ENCODE assay signal across 8 cellular contexts in genomic region chr1:235073331-235073967, GRCh38. TPM values are rescaled to one million over a fixed set of nuclear protein-coding genes. Genes with fewer than 3 reads are reported as not detected.
DNase-seq lines count a peak whose midpoint lies in the region; ATAC-seq, FAIRE-seq and TF ChIP-seq lines count a peak whose summit lies in the region.
"Had no signal": no experiment of that assay in that cellular context is flagged by ENCODE, and none has a peak within 500 bp of the region (broad histone marks: within the 10 kb centered on the region; RNA-seq: fewer than 3 reads in every experiment).

No MANE protein-coding gene starts in this region.

- H3K27me3 ChIP-seq in bronchial epithelial cell (ENCODE audit: control insufficient read depth, insufficient read depth, low read length) (no peaks in the 10 kb centered on the region), lung (ENCODE audit: control insufficient read depth, insufficient read depth) (no peaks in the 10 kb centered on the region), transverse colon (no peaks in the 10 kb centered on the region)

- ATAC-seq in lung (ENCODE audit: insufficient read depth, low FRiP score) = peak; percentile 59
- no peak for ATAC-seq in GM18907 (IDR thresholded peaks at IDR 0.05; ENCODE audit: unreplicated experiment)
- ATAC-seq in GM21360 (IDR thresholded peaks at IDR 0.05; ENCODE audit: unreplicated experiment) = no peak

- FAIRE-seq in bronchial epithelial cell (lab: Jason Lieb, UNC) = no peak
- FAIRE-seq: GM12892 had no signal

- no peak overlapping the region for H3K4me3 ChIP-seq in bronchial epithelial cell (ENCODE audit: low read depth, low read length)
- H3K4me3 ChIP-seq in lung = no peak overlapping the region
- H3K4me3 ChIP-seq in transverse colon = no peak overlapping the region

- no peak for TF ChIP-seq EP300 in transverse colon (IDR thresholded peaks at IDR 0.05; ENCODE audit: low read depth)

- in situ Hi-C loops in transverse colon (cut with MboI; ENCODE audit: low pct_ligation_motif_present in 1 of 4, low pct_unique_long_range_greater_than_20kb in 1 of 4, low sequenced_read_pairs in 3 of 4) = loop anchor here in 2 of 4 donors (10.0 to 25.0 kb wide), 2 partner anchors 99 to 361 kb away; no protein-coding TSS in a partner anchor

- H3K27ac ChIP-seq in lung (ENCODE audit: low read depth in 1 of 2, low read length in 1 of 2) (peak overlapping the region; percentile 96 to 99), transverse colon (peak overlapping the region; percentile 86 to 91 (median 90))

- intact Hi-C loops in transverse colon (cut with DNase I; ENCODE audit: low total_unique reads) = no loop called here

- no peaks in the 10 kb centered on the region for H3K36me3 ChIP-seq in bronchial epithelial cell (ENCODE audit: control insufficient read depth, insufficient read depth, low read length)
- H3K36me3 ChIP-seq in lung (ENCODE audit: control insufficient read depth in 2 of 2, insufficient read depth in 2 of 2, low read length in 2 of 2) = no peaks in the 10 kb centered on the region
- H3K36me3 ChIP-seq in transverse colon = no peaks in the 10 kb centered on the region

- no peaks in the 10 kb centered on the region for H3K9me3 ChIP-seq in lung (ENCODE audit: control insufficient read depth in 2 of 2, insufficient read depth in 1 of 2, low read length in 1 of 2)
- no peaks in the 10 kb centered on the region for H3K9me3 ChIP-seq in transverse colon

- TF ChIP-seq POLR2A in transverse colon (IDR thresholded peaks at IDR 0.05) = peak; percentile 22

- WGBS in lung, 2 donors = 31 to 43% methylated on average over 20 of the region's 20 CpGs
- WGBS in transverse colon (ENCODE audit: low coverage in 1 of 2), 2 donors = 68% methylated on average over 20 of the region's 20 CpGs; no CpG with 5 or more reads in 1 of the 2 donors

- DNase-seq in NCI-H460 (ENCODE audit: extremely low read depth, low read depth) (peak; percentile 87), bronchial epithelial cell (ENCODE audit: low read depth) (peak; percentile 97), lung (ENCODE audit: low spot score) (peak; percentile 92), transverse colon (peak; percentile 88), NCI-H748 (lab: John Stamatoyannopoulos, UW; ENCODE audit: unreplicated experiment) (no peak)

- H3K4me1 ChIP-seq in lung (ENCODE audit: control insufficient read depth in 2 of 2, insufficient read depth in 2 of 2, low read length in 2 of 2) (peaks cover 13 to 50% of the 10 kb centered on the region in 2 donors), transverse colon (peaks cover 33 to 62% (median 37%) of the 10 kb centered on the region in 4 donors)

- TF ChIP-seq CTCF in bronchial epithelial cell (IDR thresholded peaks at IDR 0.05; ENCODE audit: insufficient read depth, low read length, severe bottlenecking) = no peak
- no peak for TF ChIP-seq CTCF in lung (IDR thresholded peaks at IDR 0.05; ENCODE audit: control extremely low read depth, extremely low read depth)
- peak in 1 of 5 experiments; percentile 37 for TF ChIP-seq CTCF in transverse colon (IDR thresholded peaks at IDR 0.05)

RNA-seq across cellular contexts. Expression of gene TOMM20, which starts 55.2 kb away (rescaled TPM):
- total RNA-seq in NCI-H460 (2014; rRNA removed; shearing (Covaris generic)) = 210 and 262 TPM in 2 replicates
- 79.4 and 129 TPM in 2 replicates for polyA plus RNA-seq in NCI-H460 (2014; cell fraction: nucleus; rRNA removed)
- 63.6 and 99.0 TPM in 2 replicates for total RNA-seq in bronchial epithelial cell
- total RNA-seq in lung = 100 to 1,000 TPM in 1 of 2 donors, 10 to 100 TPM in 1; 88.7 to 115 TPM
- polyA plus RNA-seq in lung = 10 to 100 TPM; 60.6 to 70.5 TPM
- total RNA-seq in transverse colon = 10 to 100 TPM; 16.9 to 72.9 (median 54.5) TPM
